In genomic region chr7:114660007-114660406, GRCh38 we compare ENCODE assay signal across 16 cellular contexts.
DNase-seq lines count a peak whose midpoint lies in the region; ATAC-seq and TF ChIP-seq lines count a peak whose summit lies in the region.
"Had no signal": no experiment of that assay in that cellular context is flagged by ENCODE, and none has a peak within 500 bp of the region (broad histone marks: within the 10 kb centered on the region; RNA-seq: fewer than 3 reads in every experiment).

No MANE protein-coding gene starts in this region.

- no peak for TF ChIP-seq CTCF in glutamatergic neuron (IDR thresholded peaks at IDR 0.05; ENCODE audit: partially characterized antibody, unreplicated experiment)

- H3K36me3 Mint-ChIP-seq in glutamatergic neuron (ENCODE audit: unreplicated experiment) = no peaks in the 10 kb centered on the region

- peak overlapping the region; percentile 47 for H3K4me3 Mint-ChIP-seq in glutamatergic neuron (ENCODE audit: unreplicated experiment)
- H3K4me3 Mint-ChIP-seq: activated CD8-positive, alpha-beta T cell treated with anti-CD3 and anti-CD28 coated beads, Interleukin-2, amount 10 ng/mL, durations not matched to agents 7 days and 5 days had no signal

- H3K9me3 Mint-ChIP-seq in glutamatergic neuron (ENCODE audit: unreplicated experiment) = no peaks in the 10 kb centered on the region
- H3K9me3 Mint-ChIP-seq: activated T-helper 2 cell treated with anti-CD3 and anti-CD28 coated beads, Interferon-gamma antibody, Interleukin-2, Interleukin-4, amounts not matched to agents 10 μg/mL and 5 μg/mL and 100 μg/mL, durations not matched to agents 14 hours and 24 hours and 36 hours had no signal

- ATAC-seq in HG02970 (IDR thresholded peaks at IDR 0.05; ENCODE audit: low FRiP score, unreplicated experiment) (no peak), GM18511 (IDR thresholded peaks at IDR 0.05; ENCODE audit: unreplicated experiment) (no peak), GM21786 (IDR thresholded peaks at IDR 0.05; ENCODE audit: unreplicated experiment) (no peak)
- ATAC-seq: activated CD8-positive, alpha-beta T cell treated with anti-CD3 and anti-CD28 coated beads, Interleukin-2, amount 10 ng/mL, durations not matched to agents 7 days and 5 days; esophagus mucosa; heart left ventricle had no signal

- DNase-seq in DMS153 treated with DMSO at 0.1 percent for 48 hours (lab: John Stamatoyannopoulos, UW; ENCODE audit: unreplicated experiment) (peak; percentile 62), NCI-H1417 treated with DMSO at 0.1 percent for 48 hours (lab: John Stamatoyannopoulos, UW) (peak; percentile 96), NCI-H748 treated with DMSO at 0.1 percent for 48 hours (lab: John Stamatoyannopoulos, UW) (peak; percentile 95), glutamatergic neuron (no peak), NCI-H2227 (lab: John Stamatoyannopoulos, UW; ENCODE audit: unreplicated experiment) (no peak)
- DNase-seq: activated CD8-positive, alpha-beta T cell treated with anti-CD3 and anti-CD28 coated beads, Interleukin-2, amount 10 ng/mL, durations not matched to agents 7 days and 5 days; Calu3; cortex of kidney; heart left ventricle; spleen; stimulated activated naive CD4-positive, alpha-beta T cell treated with Interleukin-2 at 50 U/mL for 16 hours had no signal

- H3K4me1 Mint-ChIP-seq in glutamatergic neuron (ENCODE audit: low read depth, unreplicated experiment) = peaks cover 52% of the 10 kb centered on the region

- peak overlapping the region; percentile 88 for H3K27ac Mint-ChIP-seq in glutamatergic neuron (ENCODE audit: unreplicated experiment)
- H3K27ac Mint-ChIP-seq: activated CD8-positive, alpha-beta T cell treated with anti-CD3 and anti-CD28 coated beads, Interleukin-2, amount 10 ng/mL, durations not matched to agents 7 days and 5 days; activated T-helper 2 cell treated with anti-CD3 and anti-CD28 coated beads, Interferon-gamma antibody, Interleukin-2, Interleukin-4, amounts not matched to agents 10 μg/mL and 5 μg/mL and 100 μg/mL, durations not matched to agents 14 hours and 24 hours and 36 hours had no signal

- peaks cover 3% of the 10 kb centered on the region for H3K27me3 Mint-ChIP-seq in glutamatergic neuron (ENCODE audit: unreplicated experiment)

Comparison
In these comparisons a context has a peak if more than half of its experiments do, and no peak if none do; other contexts are left out.
1. DNase-seq: peak in DMS153 treated with DMSO at 0.1 percent for 48 hours (single experiment), NCI-H1417 treated with DMSO at 0.1 percent for 48 hours (single experiment) and NCI-H748 treated with DMSO at 0.1 percent for 48 hours (single experiment); none in glutamatergic neuron (single experiment) and NCI-H2227 (single experiment).